ENCODE assay signal across 8 cellular contexts in the genomic region with DNA sequence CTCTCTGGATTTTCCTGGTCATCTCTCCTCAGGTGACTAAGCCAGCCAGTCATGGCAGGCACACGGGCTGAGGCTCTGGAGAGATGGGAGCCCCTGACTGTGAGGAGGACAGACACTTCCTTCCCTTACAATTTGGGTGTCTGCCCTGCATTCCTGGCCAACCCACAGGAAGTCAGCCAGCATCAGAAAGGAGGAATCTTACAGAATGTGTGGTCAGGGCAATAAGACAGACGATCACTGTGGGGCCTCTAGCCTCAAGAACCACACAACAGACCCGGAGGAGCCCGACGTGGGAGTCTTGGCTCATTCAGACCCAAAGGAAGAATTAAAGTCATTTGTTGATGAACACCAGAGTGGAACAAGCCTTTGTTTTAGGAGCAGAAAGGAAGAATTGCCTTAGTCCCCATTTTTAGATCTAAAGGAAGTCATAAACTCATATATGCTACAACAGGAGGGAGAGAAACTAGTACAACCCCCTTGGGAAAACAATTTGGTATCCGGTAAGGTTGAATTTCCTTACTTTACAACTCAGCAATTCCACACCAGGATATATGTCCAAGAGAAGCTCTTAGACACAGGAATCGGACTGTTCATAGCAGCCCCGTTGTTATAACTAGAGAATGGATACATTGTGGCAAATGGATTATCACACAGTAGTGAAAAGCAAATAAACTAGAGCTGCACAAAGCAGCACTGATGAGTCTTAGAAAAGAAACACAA.
DNase-seq lines count a peak whose midpoint lies in the region; ATAC-seq and TF ChIP-seq lines count a peak whose summit lies in the region.

No MANE protein-coding gene starts in this region.

- DNase-seq in BJ (ENCODE audit: low read depth) (peak; percentile 94), NCI-H460 (ENCODE audit: extremely low read depth, low read depth) (peak; percentile 76), choroid plexus epithelial cell (ENCODE audit: low read depth) (peak; percentile 99), mucosa of gallbladder (ENCODE audit: low spot score) (peak; percentile 44), DMS79 treated with DMSO at 0.1 percent for 48 hours (lab: John Stamatoyannopoulos, UW) (no peak), SK-N-DZ (ENCODE audit: low spot score) (no peak)

- CTCF ChIA-PET in BJ (lab: Yijun Ruan, JAX) = interaction anchor here (0.8 to 1.9 kb wide), 2 partner anchors 9 to 38 kb away, joined by 3 to 7 read pairs; no protein-coding TSS in a partner anchor

- 0 out of 2 replicates have a peak, but pooled peaks cover 2% of the 10 kb centered on the region for H3K36me3 ChIP-seq in BJ (ENCODE audit: control insufficient read depth, insufficient read depth, low read length)

- H3K4me3 ChIP-seq in BJ (ENCODE audit: low read depth, low read length) = no peak overlapping the region
- no peak overlapping the region for H3K4me3 ChIP-seq in choroid plexus epithelial cell (ENCODE audit: low read depth, low read length)

- no peak for TF ChIP-seq CTCF in BJ (IDR thresholded peaks at IDR 0.05; ENCODE audit: insufficient read depth, low read depth, low read length)
- TF ChIP-seq CTCF in choroid plexus epithelial cell (conservative IDR thresholded peaks at IDR 0.05; ENCODE audit: low read depth, low read length) = no peak

- no peaks in the 10 kb centered on the region for H3K27me3 ChIP-seq in BJ (ENCODE audit: control insufficient read depth, insufficient read depth, low read length)

- ATAC-seq in HG03108 (IDR thresholded peaks at IDR 0.05; ENCODE audit: unreplicated experiment) (no peak), HG02884 (IDR thresholded peaks at IDR 0.05; ENCODE audit: unreplicated experiment) (no peak)

- POLR2A ChIA-PET in BJ (lab: Charles Lee) = no interaction called here

Comparison
In these comparisons a context has a peak if more than half of its experiments do, and no peak if none do; other contexts are left out.
1. DNase-seq: peak in BJ (single experiment), NCI-H460 (single experiment), choroid plexus epithelial cell (single experiment) and mucosa of gallbladder (single experiment); none in DMS79 treated with DMSO at 0.1 percent for 48 hours (single experiment) and SK-N-DZ (single experiment).